Comparison of ENCODE assay signal across 10 cellular contexts in the genomic region with DNA sequence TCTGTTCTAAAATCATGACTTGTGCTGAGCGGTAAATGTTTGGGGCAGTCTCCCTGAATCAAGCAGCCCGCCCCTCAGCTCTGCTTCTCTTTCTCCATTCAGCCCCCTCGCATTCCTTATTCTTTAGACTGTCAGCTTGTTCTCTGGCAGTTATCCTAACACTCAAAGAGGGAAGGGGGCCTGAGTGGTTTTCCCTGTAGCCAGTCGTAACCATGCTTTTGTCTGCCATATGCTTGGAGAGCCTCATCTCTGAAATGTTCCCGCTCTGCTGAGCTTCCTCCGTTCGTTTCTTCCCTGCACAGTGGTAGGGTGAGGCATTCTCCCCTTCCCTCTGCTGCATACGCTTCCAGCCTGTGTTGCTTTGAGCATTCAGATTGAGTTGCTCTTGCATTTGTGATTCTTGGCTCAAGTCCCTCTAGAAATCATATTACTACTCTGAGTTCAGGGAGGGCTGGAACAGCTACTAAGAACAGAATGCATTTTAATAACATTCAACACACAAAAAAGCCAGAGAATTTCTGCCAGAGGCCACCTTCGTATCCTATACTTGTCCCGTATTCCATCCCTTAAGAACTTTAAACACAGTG.
DNase-seq lines count a peak whose midpoint lies in the region; ATAC-seq and TF ChIP-seq lines count a peak whose summit lies in the region.
"Had no signal": no experiment of that assay in that cellular context is flagged by ENCODE, and none has a peak within 500 bp of the region (broad histone marks: within the 10 kb centered on the region; RNA-seq: fewer than 3 reads in every experiment).

No MANE protein-coding gene starts in this region.

- H3K36me3 ChIP-seq in adipocyte (ENCODE audit: control insufficient read depth, insufficient read depth, low read length, severe bottlenecking) (no peaks in the 10 kb centered on the region), Caco-2 (ENCODE audit: control insufficient read depth, insufficient read depth, low read length) (no peaks in the 10 kb centered on the region)

- no TSS peak for BruUV-seq in Caco-2 (replicated peaks; lab: Mats Ljungman, UMichigan)

- CTCF ChIA-PET in Caco-2 (lab: Charles Lee), result no interaction called here

- H3K4me3 ChIP-seq in adipocyte (ENCODE audit: low read length) (peak overlapping the region; percentile 61), right cardiac atrium (ENCODE audit: low read length) (no peak overlapping the region), Caco-2 (ENCODE audit: low read depth, low read length) (no peak overlapping the region)

- peak overlapping the region; percentile 79 for H3K9ac ChIP-seq in adipocyte (ENCODE audit: low read length)

- POLR2A ChIA-PET in Caco-2 (lab: Charles Lee), result interaction anchor here (0.5 kb wide), 1 partner anchor 95 kb away, joined by 3 read pairs; no protein-coding TSS in a partner anchor

- H3K4me1 ChIP-seq in adipocyte (ENCODE audit: control insufficient read depth, insufficient read depth, low read length) (peaks cover 36% of the 10 kb centered on the region), right cardiac atrium (ENCODE audit: control insufficient read depth, insufficient read depth, low read length) (peaks cover 6% of the 10 kb centered on the region), Caco-2 (no peaks in the 10 kb centered on the region)

- no peak overlapping the region for H3K27ac ChIP-seq in right cardiac atrium (ENCODE audit: low read length)

- DNase-seq in NCI-H748 (lab: John Stamatoyannopoulos, UW; ENCODE audit: unreplicated experiment), result peak; percentile 4
- DNase-seq in NCI-H748 treated with DMSO at 0.1 percent for 48 hours (lab: John Stamatoyannopoulos, UW), result no peak
- DNase-seq in adipocyte (ENCODE audit: low read depth), result peak; percentile 94
- DNase-seq in right cardiac atrium, result no peak
- peak; percentile 54 for DNase-seq in type B pancreatic cell (ENCODE audit: extremely low spot score, unreplicated experiment)
- no peak for DNase-seq in Caco-2
- no peak for DNase-seq in activated CD8-positive, alpha-beta memory T cell treated with anti-CD3 and anti-CD28 coated beads, Interleukin-2, amount 50 U/mL, for 48 hours
- no peak for DNase-seq in NCI-H774 (lab: John Stamatoyannopoulos, UW)
- DNase-seq: C1 segment of cervical spinal cord, NCI-H1694 had no signal

- TF ChIP-seq CTCF in type B pancreatic cell (conservative IDR thresholded peaks at IDR 0.05) (no peak), Caco-2 (IDR thresholded peaks at IDR 0.05; ENCODE audit: insufficient read depth in 1 of 2, low read depth in 1 of 2, low read length in 1 of 2, severe bottlenecking in 1 of 2, unreplicated experiment in 1 of 2) (no peak)

- peaks cover 4% of the 10 kb centered on the region for H3K4me1 Mint-ChIP-seq in type B pancreatic cell (ENCODE audit: unreplicated experiment)
- no peaks in the 10 kb centered on the region for H3K4me1 Mint-ChIP-seq in Caco-2 (ENCODE audit: low read depth, unreplicated experiment)

- H3K27ac Mint-ChIP-seq in type B pancreatic cell (no peak overlapping the region), Caco-2 (ENCODE audit: unreplicated experiment) (no peak overlapping the region)

- H3K4me3 Mint-ChIP-seq in type B pancreatic cell (no peak overlapping the region), Caco-2 (ENCODE audit: unreplicated experiment) (no peak overlapping the region)

- peak; percentile 75 to 88 for ATAC-seq in right cardiac atrium

- peaks cover 37% of the 10 kb centered on the region for H3K36me3 Mint-ChIP-seq in type B pancreatic cell
- peaks cover 4% of the 10 kb centered on the region for H3K36me3 Mint-ChIP-seq in Caco-2 (ENCODE audit: insufficient read depth, unreplicated experiment)

- H3K27me3 ChIP-seq in adipocyte (replicated peaks; ENCODE audit: control insufficient read depth, insufficient read depth, low read length) (no peaks in the 10 kb centered on the region), right cardiac atrium (ENCODE audit: control insufficient read depth, insufficient read depth) (no peaks in the 10 kb centered on the region), Caco-2 (replicated peaks; ENCODE audit: control insufficient read depth, insufficient read depth, low read length) (no peaks in the 10 kb centered on the region)

- intact Hi-C loops in right cardiac atrium (cut with DNase I), result no loop called here
- intact Hi-C loops in Caco-2 (cut with micrococcal nuclease; ENCODE audit: unreplicated experiment), result no loop called here

- H3K9me3 Mint-ChIP-seq in type B pancreatic cell (no peaks in the 10 kb centered on the region), Caco-2 (ENCODE audit: unreplicated experiment) (no peaks in the 10 kb centered on the region)

- H3K27me3 Mint-ChIP-seq in type B pancreatic cell (no peaks in the 10 kb centered on the region), Caco-2 (ENCODE audit: insufficient read depth, unreplicated experiment) (no peaks in the 10 kb centered on the region)

- H3K9me3 ChIP-seq in adipocyte (ENCODE audit: control insufficient read depth, low read length) (no peaks in the 10 kb centered on the region), right cardiac atrium (ENCODE audit: control insufficient read depth, low read length) (no peaks in the 10 kb centered on the region), Caco-2 (no peaks in the 10 kb centered on the region)

- WGBS in right cardiac atrium, result 39% methylated on average over 10 of the region's 10 CpGs

Comparison
In these comparisons a context has a peak if more than half of its experiments do, and no peak if none do; other contexts are left out.
1. DNase-seq: peak in NCI-H748 (single experiment), adipocyte (single experiment) and type B pancreatic cell (single experiment); none in NCI-H748 treated with DMSO at 0.1 percent for 48 hours (single experiment), right cardiac atrium (0 of 3), Caco-2 (0 of 2), activated CD8-positive, alpha-beta memory T cell treated with anti-CD3 and anti-CD28 coated beads, Interleukin-2, amount 50 U/mL, for 48 hours (single experiment) and NCI-H774 (single experiment).